36 cellular contexts compared by ENCODE assay signal in genomic region chr3:151309566-151309965, GRCh38. TPM values are rescaled to one million over a fixed set of nuclear protein-coding genes. Genes with fewer than 3 reads are reported as not detected.
"Had no signal": no experiment of that assay in that cellular context is flagged by ENCODE, and none has a peak within 500 bp of the region (broad histone marks: within the 10 kb centered on the region; RNA-seq: fewer than 3 reads in every experiment).

No MANE protein-coding gene starts in this region.

- H3K4me3 ChIP-seq: adrenal gland, body of pancreas had no signal

- H3K27me3 ChIP-seq: adrenal gland, body of pancreas had no signal

- DNase-seq: activated CD4-positive, alpha-beta T cell treated with anti-CD3 and anti-CD28 coated beads, Interleukin-2, amount 10 ng/mL, durations not matched to agents 7 days and 5 days; activated CD4-positive, alpha-beta T cell treated with anti-CD3 and anti-CD28 coated beads, Interleukin-2, amount 50 U/mL, for 48 hours; activated CD4-positive, CD25-positive, alpha-beta regulatory T cell; activated CD8-positive, alpha-beta T cell treated with anti-CD3 and anti-CD28 coated beads, Interleukin-2, amount 10 ng/mL, durations not matched to agents 7 days and 5 days; activated gamma-delta T cell treated with Interleukin-2 at 50 U/mL for 16 hours; activated naive CD4-positive, alpha-beta T cell treated with anti-CD3 and anti-CD28 coated beads for 36 hours; adrenal gland; body of pancreas; caudate nucleus; cerebellar nuclear complex; Kasumi-1; KG1; MM.1S; MV-4-11; NCI-H1092; NCI-H1436 treated with DMSO at 0.1 percent for 48 hours; NCI-H1694 treated with DMSO at 0.1 percent for 48 hours; NCI-H2029; NCI-H2171 treated with DMSO at 0.1 percent for 48 hours; NCI-H2227 treated with DMSO at 0.1 percent for 48 hours; NCI-H446; NCI-H510A treated with DMSO at 0.1 percent for 48 hours; NCI-H526 treated with DMSO at 0.1 percent for 48 hours; NCI-H82; PC-3; Right ventricle myocardium superior; SW 1271; T-helper 1 cell; T-helper 2 cell; T-helper 9 cell; WERI-Rb-1 had no signal

- H3K36me3 ChIP-seq: adrenal gland, WERI-Rb-1 had no signal

- H3K36me3 Mint-ChIP-seq: activated naive CD4-positive, alpha-beta T cell treated with anti-CD3 and anti-CD28 coated beads, Interleukin-2, amount 50 U/mL, for 72 hours had no signal

- H3K27ac Mint-ChIP-seq: activated CD4-positive, alpha-beta T cell treated with anti-CD3 and anti-CD28 coated beads, Interleukin-2, amount 10 ng/mL, durations not matched to agents 7 days and 5 days; activated CD8-positive, alpha-beta T cell treated with anti-CD3 and anti-CD28 coated beads, Interleukin-2, amount 10 ng/mL, durations not matched to agents 7 days and 5 days; activated naive CD4-positive, alpha-beta T cell treated with anti-CD3 and anti-CD28 coated beads for 36 hours; activated naive CD4-positive, alpha-beta T cell treated with anti-CD3 and anti-CD28 coated beads, Interleukin-2, amount 50 U/mL, for 72 hours had no signal

- H3K9me3 Mint-ChIP-seq: activated CD4-positive, alpha-beta T cell treated with anti-CD3 and anti-CD28 coated beads, Interleukin-2, amount 10 ng/mL, durations not matched to agents 7 days and 5 days; activated naive CD4-positive, alpha-beta T cell treated with anti-CD3 and anti-CD28 coated beads for 36 hours; activated naive CD4-positive, alpha-beta T cell treated with anti-CD3 and anti-CD28 coated beads, Interleukin-2, amount 50 U/mL, for 72 hours had no signal

- FAIRE-seq: astrocyte, bronchial epithelial cell, RCC 7860 had no signal

- H3K9me3 ChIP-seq: adrenal gland, body of pancreas had no signal

- H3K4me1 ChIP-seq: adrenal gland, body of pancreas had no signal

- H3K27ac ChIP-seq: adrenal gland, body of pancreas, RWPE1, WERI-Rb-1 had no signal

- ATAC-seq: activated CD8-positive, alpha-beta T cell treated with anti-CD3 and anti-CD28 coated beads, Interleukin-2, amount 10 ng/mL, durations not matched to agents 7 days and 5 days; activated naive CD4-positive, alpha-beta T cell treated with anti-CD3 and anti-CD28 coated beads, Interleukin-2, amount 50 U/mL, for 72 hours; body of pancreas; PC-3 had no signal

- H3K27me3 Mint-ChIP-seq: activated CD4-positive, alpha-beta T cell treated with anti-CD3 and anti-CD28 coated beads, Interleukin-2, amount 10 ng/mL, durations not matched to agents 7 days and 5 days had no signal

- H3K4me3 Mint-ChIP-seq: activated CD4-positive, alpha-beta T cell treated with anti-CD3 and anti-CD28 coated beads, Interleukin-2, amount 10 ng/mL, durations not matched to agents 7 days and 5 days; activated CD8-positive, alpha-beta T cell treated with anti-CD3 and anti-CD28 coated beads, Interleukin-2, amount 10 ng/mL, durations not matched to agents 7 days and 5 days; activated naive CD4-positive, alpha-beta T cell treated with anti-CD3 and anti-CD28 coated beads for 36 hours had no signal

RNA-seq across cellular contexts. Expression of gene GPR87, which starts 7.1 kb away (rescaled TPM):
- total RNA-seq: activated CD8-positive, alpha-beta T cell treated with anti-CD3 and anti-CD28 coated beads, Interleukin-2, amount 10 ng/mL, durations not matched to agents 7 days and 5 days; adrenal gland; body of pancreas; Right ventricle myocardium superior had no signal
- polyA plus RNA-seq: adrenal gland had no signal

RNA-seq across cellular contexts. Expression of gene P2RY13, which starts 19.8 kb away (rescaled TPM):
- total RNA-seq: activated CD4-positive, alpha-beta T cell treated with anti-CD3 and anti-CD28 coated beads, Interleukin-2, amount 10 ng/mL, durations not matched to agents 7 days and 5 days; activated CD8-positive, alpha-beta T cell treated with anti-CD3 and anti-CD28 coated beads, Interleukin-2, amount 10 ng/mL, durations not matched to agents 7 days and 5 days; activated naive CD4-positive, alpha-beta T cell treated with anti-CD3 and anti-CD28 coated beads for 36 hours; activated naive CD4-positive, alpha-beta T cell treated with anti-CD3 and anti-CD28 coated beads, Interleukin-2, amount 50 U/mL, for 72 hours; astrocyte; bronchial epithelial cell; PC-3 had no signal

RNA-seq across cellular contexts. Expression of gene P2RY14, which starts 31.2 kb away (rescaled TPM):
- total RNA-seq: bronchial epithelial cell, PC-3 had no signal
